In the genomic region with DNA sequence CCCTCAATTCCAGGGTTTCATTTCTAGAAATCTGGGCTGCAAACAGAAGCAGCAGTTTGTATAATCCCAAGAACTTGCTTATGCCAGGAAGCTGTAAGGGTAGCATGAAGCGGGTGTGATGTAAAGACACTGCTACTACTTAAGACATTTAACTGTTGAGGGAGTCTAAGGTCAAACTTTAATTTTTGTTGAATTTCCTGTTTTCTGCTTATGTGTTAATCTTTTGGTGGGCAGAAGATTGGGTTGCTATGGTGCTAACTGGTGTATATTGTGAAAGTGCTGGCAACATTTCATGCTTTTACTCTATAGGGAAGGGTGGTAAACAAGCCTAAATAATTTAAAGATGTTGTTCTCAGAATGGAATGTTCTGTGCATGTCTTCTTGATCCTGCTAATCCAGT, we compare ENCODE assay signal across 1 cellular context.
TF ChIP-seq lines count a peak whose summit lies in the region.

No MANE protein-coding gene starts in this region.

TF ChIP-seq in WTC11, 78 proteins besides CTCF, POLR2A, EP300 and RAD21 (continued from another document):
- TF ChIP-seq, protein P1, sequence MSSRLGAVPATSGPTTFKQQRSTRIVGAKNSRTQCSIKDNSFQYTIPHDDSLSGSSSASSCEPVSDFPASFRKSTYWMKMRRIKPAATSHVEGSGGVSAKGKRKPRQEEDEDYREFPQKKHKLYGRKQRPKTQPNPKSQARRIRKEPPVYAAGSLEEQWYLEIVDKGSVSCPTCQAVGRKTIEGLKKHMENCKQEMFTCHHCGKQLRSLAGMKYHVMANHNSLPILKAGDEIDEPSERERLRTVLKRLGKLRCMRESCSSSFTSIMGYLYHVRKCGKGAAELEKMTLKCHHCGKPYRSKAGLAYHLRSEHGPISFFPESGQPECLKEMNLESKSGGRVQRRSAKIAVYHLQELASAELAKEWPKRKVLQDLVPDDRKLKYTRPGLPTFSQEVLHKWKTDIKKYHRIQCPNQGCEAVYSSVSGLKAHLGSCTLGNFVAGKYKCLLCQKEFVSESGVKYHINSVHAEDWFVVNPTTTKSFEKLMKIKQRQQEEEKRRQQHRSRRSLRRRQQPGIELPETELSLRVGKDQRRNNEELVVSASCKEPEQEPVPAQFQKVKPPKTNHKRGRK (CRISPR knock-in tag; IDR thresholded peaks at IDR 0.05; ENCODE audit: borderline replicate concordance) = no peak
- TF ChIP-seq GABPB1 (CRISPR knock-in tag; IDR thresholded peaks at IDR 0.05) = no peak
